ENCODE assay signal across 8 cellular contexts in genomic region chr2:172554352-172555271, GRCh38. TPM values are rescaled to one million over a fixed set of nuclear protein-coding genes. Genes with fewer than 3 reads are reported as not detected.
DNase-seq lines count a peak whose midpoint lies in the region; ATAC-seq, FAIRE-seq and TF ChIP-seq lines count a peak whose summit lies in the region.

No MANE protein-coding gene starts in this region.

- H3K9ac ChIP-seq in endothelial cell of umbilical vein (replicated peaks; ENCODE audit: extremely low read depth, insufficient read depth, low read length): peak overlapping the region; percentile 81

- peak overlapping the region; percentile 86 for H3K4me2 ChIP-seq in endothelial cell of umbilical vein (ENCODE audit: insufficient read depth, low read length)

- H3K9me3 ChIP-seq in Panc1 (ENCODE audit: control insufficient read depth, insufficient read depth, low read depth, low read length) (no peaks in the 10 kb centered on the region), endothelial cell of umbilical vein (replicated peaks; ENCODE audit: control insufficient read depth, insufficient read depth, low read length) (no peaks in the 10 kb centered on the region), prostate gland (no peaks in the 10 kb centered on the region)

- ATAC-seq in Panc1: no peak
- ATAC-seq in HG02970 (IDR thresholded peaks at IDR 0.05; ENCODE audit: low FRiP score, unreplicated experiment): no peak
- no peak for ATAC-seq in HG02981 (IDR thresholded peaks at IDR 0.05; ENCODE audit: unreplicated experiment)

- DNase-seq in GM12865 (ENCODE audit: low read depth) (peak; percentile 4), Panc1 (ENCODE audit: low read depth, low spot score) (no peak), endothelial cell of umbilical vein (ENCODE audit: low read depth, low spot score) (peak; percentile 16), prostate gland (ENCODE audit: low spot score) (no peak), SIG-M5 (lab: John Stamatoyannopoulos, UW) (no peak)
- no peak for DNase-seq in effector CD8-positive, alpha-beta T cell (lab: John Stamatoyannopoulos, UW)

- H3K9me1 ChIP-seq in endothelial cell of umbilical vein (replicated peaks; ENCODE audit: control insufficient read depth, extremely low read depth, insufficient read depth, low read length): no peaks in the 10 kb centered on the region

- intact Hi-C loops in Panc1 (cut with micrococcal nuclease; ENCODE audit: unreplicated experiment) (no loop called here), endothelial cell of umbilical vein (cut with micrococcal nuclease) (loop anchor here (5.0 kb wide), 2 partner anchors 267 to 373 kb away; no protein-coding TSS in a partner anchor), prostate gland (cut with DNase I) (no loop called here)

- 63% methylated on average over 18 of the region's 18 CpGs for WGBS in prostate gland

- peak; percentile 26 for FAIRE-seq in endothelial cell of umbilical vein (lab: Jason Lieb, UNC)

- H3K27ac ChIP-seq in Panc1 (ENCODE audit: low read length) (peak overlapping the region; percentile 87), endothelial cell of umbilical vein (ENCODE audit: insufficient read depth, low read depth, low read length) (peak overlapping the region; percentile 58), prostate gland (peak overlapping the region; percentile 88 to 90)

- in situ Hi-C loops in Panc1 (cut with HindIII; ENCODE audit: low pct_unique_long_range_greater_than_20kb, low sequenced_read_pairs): no loop called here

- no peak for TF ChIP-seq POLR2A in endothelial cell of umbilical vein (IDR thresholded peaks at IDR 0.05; ENCODE audit: low read depth, low read length)
- TF ChIP-seq POLR2A in prostate gland (IDR thresholded peaks at IDR 0.05): no peak

- H3K36me3 ChIP-seq in Panc1 (ENCODE audit: control insufficient read depth, insufficient read depth, low read length): no peaks in the 10 kb centered on the region; the same call in 1 of the 2 replicates
- H3K36me3 ChIP-seq in endothelial cell of umbilical vein (ENCODE audit: control insufficient read depth in 2 of 2, extremely low read depth in 1 of 2, insufficient read depth in 2 of 2, low read length in 2 of 2): no peaks in the 10 kb centered on the region
- H3K36me3 ChIP-seq in prostate gland: no peaks in the 10 kb centered on the region

- peaks cover 13% of the 10 kb centered on the region for H3K79me2 ChIP-seq in endothelial cell of umbilical vein (ENCODE audit: control insufficient read depth, insufficient read depth, low read length)

- H4K20me1 ChIP-seq in endothelial cell of umbilical vein (replicated peaks; ENCODE audit: control insufficient read depth, extremely low read depth, insufficient read depth, low read length): no peaks in the 10 kb centered on the region

- H3K27me3 ChIP-seq in Panc1 (ENCODE audit: control insufficient read depth, insufficient read depth, low read length) (no peaks in the 10 kb centered on the region), endothelial cell of umbilical vein (ENCODE audit: control insufficient read depth in 2 of 2, insufficient read depth in 2 of 2, low read length in 2 of 2) (no peaks in the 10 kb centered on the region), prostate gland (replicated peaks; ENCODE audit: insufficient read depth) (no peaks in the 10 kb centered on the region)

- TSS peak; percentile 68 for BruUV-seq in Panc1 (replicated peaks; lab: Mats Ljungman, UMichigan)
- BruUV-seq in endothelial cell of umbilical vein (replicated peaks; lab: Mats Ljungman, UMichigan): no TSS peak

- TF ChIP-seq CTCF in GM12865 (IDR thresholded peaks at IDR 0.05; ENCODE audit: insufficient read depth, low read depth, low read length, missing control alignments) (no peak), Panc1 (IDR thresholded peaks at IDR 0.05) (no peak), endothelial cell of umbilical vein (IDR thresholded peaks at IDR 0.05; ENCODE audit: extremely low read depth in 1 of 2, insufficient read depth in 1 of 2, low read depth in 1 of 2, low read length in 2 of 2) (no peak), prostate gland (IDR thresholded peaks at IDR 0.05) (no peak)

- H3K4me1 ChIP-seq in Panc1 (ENCODE audit: control insufficient read depth, insufficient read depth, low read length) (peaks cover 23% of the 10 kb centered on the region), endothelial cell of umbilical vein (ENCODE audit: control insufficient read depth, extremely low read depth, insufficient read depth, low read length) (peaks cover 27% of the 10 kb centered on the region), prostate gland (replicated peaks) (no peaks in the 10 kb centered on the region)

- POLR2A ChIA-PET in Panc1 (lab: Charles Lee) (no interaction called here), endothelial cell of umbilical vein (lab: Charles Lee) (no interaction called here)

- dilution Hi-C loops in endothelial cell of umbilical vein (cut with MboI; ENCODE audit: extremely low pct_ligation_motif_present, low sequenced_read_pairs): no loop called here

- CTCF ChIA-PET in Panc1 (lab: Charles Lee) (no interaction called here), endothelial cell of umbilical vein (lab: Charles Lee) (interaction anchor here (1.1 kb wide), 1 partner anchor 70 kb away, joined by 3 read pairs; no protein-coding TSS in a partner anchor)

- H3K4me3 ChIP-seq in GM12865 (ENCODE audit: low read depth, low read length): peak overlapping the region; percentile 88
- peak overlapping the region; percentile 85 to 91 for H3K4me3 ChIP-seq in Panc1 (ENCODE audit: low read depth in 2 of 2, low read length in 2 of 2)
- peak overlapping the region in 1 of 3 experiments; percentile 44 for H3K4me3 ChIP-seq in endothelial cell of umbilical vein (replicated peaks in 1 of 3; ENCODE audit: insufficient read depth in 1 of 3, low read depth in 1 of 3, low read length in 3 of 3)
- H3K4me3 ChIP-seq in prostate gland: peak overlapping the region in 1 of 2 donors; percentile 71

- H2AFZ ChIP-seq in endothelial cell of umbilical vein (ENCODE audit: low read depth, low read length): peak overlapping the region; percentile 35

TF ChIP-seq in endothelial cell of umbilical vein, 7 proteins besides CTCF, POLR2A, EP300 and RAD21:
- TF ChIP-seq GATA2 (IDR thresholded peaks at IDR 0.05; ENCODE audit: insufficient read depth, insufficient read length, low read depth, low read length) (peak; percentile 12), MYC (IDR thresholded peaks at IDR 0.05; ENCODE audit: low read depth, low read length) (no peak)

RNA-seq across cellular contexts. Expression of gene PDK1, which starts 1.3 kb away (rescaled TPM):
- total RNA-seq in Panc1 (2021; ENCODE audit: unreplicated experiment) (11.7 TPM), endothelial cell of umbilical vein (7.7 and 16.9 TPM in 2 replicates), prostate gland (10 to 100 TPM in 1 of 2 donors, 1 to 10 TPM in 1; 6.2 to 14.4 TPM)
- 6.6 TPM for polyA plus RNA-seq in Panc1 (2012; ENCODE audit: insufficient read length)
- 3.7 and 5.1 TPM in 2 replicates for polyA plus RNA-seq in endothelial cell of umbilical vein
- 4.3 and 4.5 TPM in 2 replicates for polyA plus RNA-seq in endothelial cell of umbilical vein (2011; cell fraction: cytosol; rRNA removed)
- polyA plus RNA-seq in endothelial cell of umbilical vein (2011; cell fraction: nucleus; rRNA removed): 13.9 and 14.0 TPM in 2 replicates
- 5.6 and 7.6 TPM in 2 replicates for polyA plus RNA-seq in endothelial cell of umbilical vein (2012)
- polyA minus RNA-seq in endothelial cell of umbilical vein: 28.6 and 45.2 TPM in 2 replicates
- 8.8 TPM for polyA minus RNA-seq in endothelial cell of umbilical vein (2011; cell fraction: cytosol; rRNA and poly(A)+ RNA removed)
- 26.4 and 36.4 TPM in 2 replicates for polyA minus RNA-seq in endothelial cell of umbilical vein (2011; cell fraction: nucleus; rRNA and poly(A)+ RNA removed)

Comparison
In these comparisons a context has a peak if more than half of its experiments do, and no peak if none do; other contexts are left out.
1. DNase-seq: peak in GM12865 (single experiment) and endothelial cell of umbilical vein (single experiment); none in Panc1 (single experiment), prostate gland (single experiment), effector CD8-positive, alpha-beta T cell (single experiment) and SIG-M5 (single experiment).
2. Peak in every context shown above with its lines, with median percentiles within 50 percentile points of each other: H3K27ac ChIP-seq.